Comparison of ENCODE assay signal across 9 cellular contexts in genomic region chr10:100911472-100911871, GRCh38. TPM values are rescaled to one million over a fixed set of nuclear protein-coding genes. Genes with fewer than 3 reads are reported as not detected.
DNase-seq lines count a peak whose midpoint lies in the region; ATAC-seq and TF ChIP-seq lines count a peak whose summit lies in the region.
"Had no signal": no experiment of that assay in that cellular context is flagged by ENCODE, and none has a peak within 500 bp of the region (broad histone marks: within the 10 kb centered on the region; RNA-seq: fewer than 3 reads in every experiment).

No MANE protein-coding gene starts in this region.

- no peak overlapping the region for H2AK5ac ChIP-seq in mesenchymal stem cell (ENCODE audit: low read length, severe bottlenecking)

- no peaks in the 10 kb centered on the region for H3K27me3 Mint-ChIP-seq in activated CD8-positive, alpha-beta T cell treated with anti-CD3 and anti-CD28 coated beads for 36 hours

- H3K4me1 ChIP-seq in heart left ventricle (peaks cover 0 to 41% (median 35%) of the 10 kb centered on the region in 12 donors), mesenchymal stem cell (ENCODE audit: control insufficient read depth, insufficient read depth, low read depth, low read length) (no peaks in the 10 kb centered on the region), testis (peaks cover 50% of the 10 kb centered on the region)

- CTCF ChIA-PET in activated CD8-positive, alpha-beta T cell treated with anti-CD3 and anti-CD28 coated beads for 36 hours (lab: Charles Lee) = interaction anchor here (1.0 to 4.1 kb wide), 4 partner anchors 22 to 138 kb away, joined by 3 to 20 read pairs (median 4); partner anchors contain the start of gene LZTS2
- CTCF ChIA-PET in HEK293T (lab: Yijun Ruan, JAX) = no interaction called here

- H3K36me3 Mint-ChIP-seq in activated CD8-positive, alpha-beta T cell treated with anti-CD3 and anti-CD28 coated beads for 36 hours (ENCODE audit: low read depth) = peaks cover 21% of the 10 kb centered on the region

- no peak overlapping the region for H4K8ac ChIP-seq in mesenchymal stem cell (ENCODE audit: low read length)

- no peak for TF ChIP-seq POLR2A in heart left ventricle (IDR thresholded peaks at IDR 0.05)
- TF ChIP-seq POLR2A in testis (IDR thresholded peaks at IDR 0.05) = no peak

- H3K4me2 ChIP-seq in mesenchymal stem cell (ENCODE audit: low read length, poor library complexity, severe bottlenecking) = no peak overlapping the region

- H2BK5ac ChIP-seq in mesenchymal stem cell (ENCODE audit: low read depth, low read length, poor library complexity, severe bottlenecking) = no peak overlapping the region

- WGBS in heart left ventricle, 4 donors = 87 to 92% (median 89%) methylated on average over 4 of the region's 4 CpGs
- WGBS in mesenchymal stem cell = no CpG with 5 or more reads among the region's 4 CpGs
- 43 to 46% methylated on average over 4 of the region's 4 CpGs for whole genome bisulfite sequencing in testis, 2 donors

- H4K91ac ChIP-seq in mesenchymal stem cell (ENCODE audit: low read length) = no peak overlapping the region

- H2BK120ac ChIP-seq in mesenchymal stem cell (ENCODE audit: low read depth, low read length) = no peak overlapping the region

- H3K4me3 ChIP-seq in heart left ventricle (no peak overlapping the region), mesenchymal stem cell (ENCODE audit: insufficient read depth in 1 of 2, low read depth in 1 of 2, low read length in 2 of 2) (no peak overlapping the region), testis (no peak overlapping the region)

- no peak overlapping the region for H2BK15ac ChIP-seq in mesenchymal stem cell (ENCODE audit: low read depth, poor library complexity, severe bottlenecking)

- no peak overlapping the region for H2AFZ ChIP-seq in mesenchymal stem cell (ENCODE audit: low read depth, low read length)

- H3K27ac ChIP-seq in heart left ventricle (peak overlapping the region in 10 of 12 donors; percentile 71 to 99 (median 96)), mesenchymal stem cell (ENCODE audit: low read length, poor library complexity, severe bottlenecking) (no peak overlapping the region), testis (peak overlapping the region; percentile 86 to 93)

- H3K4me1 Mint-ChIP-seq in activated CD8-positive, alpha-beta T cell treated with anti-CD3 and anti-CD28 coated beads for 36 hours (ENCODE audit: low read depth) = peaks cover 37% of the 10 kb centered on the region

- ATAC-seq in heart left ventricle (no peak), Right ventricle myocardium superior (ENCODE audit: poor library complexity) (no peak), HG03565 (IDR thresholded peaks at IDR 0.05; ENCODE audit: unreplicated experiment) (no peak)
- ATAC-seq in activated CD8-positive, alpha-beta T cell treated with anti-CD3 and anti-CD28 coated beads for 36 hours = no peak

- H3K27me3 ChIP-seq in heart left ventricle (no peaks in the 10 kb centered on the region), mesenchymal stem cell (ENCODE audit: control insufficient read depth in 1 of 2, insufficient read depth in 1 of 2, low read length in 2 of 2) (no peaks in the 10 kb centered on the region), testis (no peaks in the 10 kb centered on the region)
- H3K27me3 ChIP-seq: ascending aorta had no signal

- intact Hi-C loops in heart left ventricle (cut with DNase I) (no loop called here), Right ventricle myocardium superior (cut with DNase I) (no loop called here), testis (cut with DNase I; ENCODE audit: low total_unique reads) (no loop called here)
- intact Hi-C loops in activated CD8-positive, alpha-beta T cell treated with anti-CD3 and anti-CD28 coated beads for 36 hours (cut with micrococcal nuclease) = no loop called here

- no peaks in the 10 kb centered on the region for H3K9me3 ChIP-seq in heart left ventricle
- no peaks in the 10 kb centered on the region for H3K9me3 ChIP-seq in mesenchymal stem cell (ENCODE audit: control insufficient read depth, low read length)
- H3K9me3 ChIP-seq in testis = no peaks in the 10 kb centered on the region
- H3K9me3 ChIP-seq: ascending aorta had no signal

- H3K4me3 Mint-ChIP-seq in activated CD8-positive, alpha-beta T cell treated with anti-CD3 and anti-CD28 coated beads for 36 hours = peak overlapping the region; percentile 99

- H3K9me3 Mint-ChIP-seq in activated CD8-positive, alpha-beta T cell treated with anti-CD3 and anti-CD28 coated beads for 36 hours = no peaks in the 10 kb centered on the region

- H3K36me3 ChIP-seq in heart left ventricle = peaks cover 0 to 16% (median 7%) of the 10 kb centered on the region in 9 donors
- H3K36me3 ChIP-seq in mesenchymal stem cell (ENCODE audit: control insufficient read depth in 1 of 2, insufficient read depth in 2 of 2, low read depth in 1 of 2, low read length in 2 of 2) = peaks cover 0 to 12% of the 10 kb centered on the region in 2 experiments
- no peaks in the 10 kb centered on the region for H3K36me3 ChIP-seq in testis (ENCODE audit: low read depth, missing control alignments)

- H3K79me1 ChIP-seq in mesenchymal stem cell (replicated peaks; ENCODE audit: low read length, poor library complexity, severe bottlenecking) = no peaks in the 10 kb centered on the region

- DNase-seq in heart left ventricle (no peak), Right ventricle myocardium superior (no peak), mesenchymal stem cell (no peak), testis (no peak), HEK293T (ENCODE audit: extremely low spot score) (no peak)
- no peak for DNase-seq in activated CD8-positive, alpha-beta T cell treated with anti-CD3 and anti-CD28 coated beads for 36 hours
- DNase-seq in activated CD4-positive, CD25-positive, alpha-beta regulatory T cell treated with anti-CD3 and anti-CD28 coated beads, Interleukin-2, amount 50 U/mL, for 72 hours = no peak

- H3K18ac ChIP-seq in mesenchymal stem cell (ENCODE audit: low read depth in 1 of 2, low read length in 2 of 2) = no peak overlapping the region

- no peak overlapping the region for H3K14ac ChIP-seq in mesenchymal stem cell (ENCODE audit: low read length in 2 of 2)

- no peak overlapping the region for H3K27ac Mint-ChIP-seq in activated CD8-positive, alpha-beta T cell treated with anti-CD3 and anti-CD28 coated beads for 36 hours

- no peak for TF ChIP-seq CTCF in heart left ventricle (IDR thresholded peaks at IDR 0.05)
- no peak for TF ChIP-seq CTCF in activated CD8-positive, alpha-beta T cell treated with anti-CD3 and anti-CD28 coated beads for 36 hours (IDR thresholded peaks at IDR 0.05)
- TF ChIP-seq CTCF in testis (IDR thresholded peaks at IDR 0.05) = no peak

- H3K23ac ChIP-seq in mesenchymal stem cell (ENCODE audit: low read length in 2 of 2) = no peak overlapping the region

- no peak overlapping the region for H3K4ac ChIP-seq in mesenchymal stem cell (ENCODE audit: low read depth in 1 of 2, low read length in 2 of 2)

- peak overlapping the region; percentile 95 for H3K9ac ChIP-seq in mesenchymal stem cell (ENCODE audit: low read length)

- no peak overlapping the region for H2BK12ac ChIP-seq in mesenchymal stem cell (ENCODE audit: low read length in 2 of 2)

- POLR2A ChIA-PET in activated CD8-positive, alpha-beta T cell treated with anti-CD3 and anti-CD28 coated beads for 36 hours (lab: Charles Lee) = interaction anchor here (1.1 to 1.4 kb wide), 3 partner anchors 87 to 538 kb away, joined by 3 read pairs; partner anchors contain the start of genes PDZD7 and SFXN3
- POLR2A ChIA-PET in HEK293T (lab: Yijun Ruan, JAX) = no interaction called here

TF ChIP-seq in HEK293T, 16 proteins besides CTCF, POLR2A, EP300 and RAD21:
- TF ChIP-seq ELF4 (IDR thresholded peaks at IDR 0.05) (no peak), SP1 (IDR thresholded peaks at IDR 0.05) (no peak), ZNF384 (IDR thresholded peaks at IDR 0.05) (no peak), FOXM1 (IDR thresholded peaks at IDR 0.05; ENCODE audit: borderline replicate concordance) (no peak), LEF1 (IDR thresholded peaks at IDR 0.05; ENCODE audit: borderline replicate concordance) (no peak), HDGF (IDR thresholded peaks at IDR 0.05; ENCODE audit: borderline replicate concordance) (no peak), FOXK2 (IDR thresholded peaks at IDR 0.05) (no peak), FOXA1 (IDR thresholded peaks at IDR 0.05) (no peak)
TF ChIP-seq in HEK293T: peak in this region for 0.

RNA-seq across cellular contexts. Expression of gene SLF2, which starts 1.3 kb away (rescaled TPM):
- 10 to 100 TPM in 8 of 9 donors, 1 to 10 TPM in 1; 9.2 to 26.9 (median 17.9) TPM for total RNA-seq in heart left ventricle
- polyA plus RNA-seq in heart left ventricle = 10 to 100 TPM in 1 of 2 donors, 1 to 10 TPM in 1; 7.5 to 11.0 TPM
- total RNA-seq in Right ventricle myocardium superior = 15.0 TPM
- 10 to 100 TPM; 29.0 to 31.9 TPM for total RNA-seq in activated CD8-positive, alpha-beta T cell treated with anti-CD3 and anti-CD28 coated beads for 36 hours
- polyA plus RNA-seq in mesenchymal stem cell (2013, experiment 1 of 2) = 18.2 TPM
- 18.0 TPM for polyA plus RNA-seq in mesenchymal stem cell (2013, experiment 2 of 2)
- total RNA-seq in testis = 100 to 1,000 TPM; 150 to 171 TPM
- 42.6 TPM for polyA plus RNA-seq in testis (ENCODE audit: insufficient read depth, low read depth, low replicate concordance)

RNA-seq across cellular contexts. Expression of gene SEMA4G, which starts 57.8 kb away (rescaled TPM):
- total RNA-seq in heart left ventricle (1 to 10 TPM in 5 of 9 donors, under 1 TPM in 4; 0.53 to 1.8 (median 1.1) TPM), Right ventricle myocardium superior (0.86 TPM), testis (1 to 10 TPM; 4.8 to 7.2 TPM)
- polyA plus RNA-seq in heart left ventricle (under 1 TPM; 0.22 to 0.88 TPM), testis (ENCODE audit: insufficient read depth, low read depth, low replicate concordance) (6.2 TPM)
- total RNA-seq in activated CD8-positive, alpha-beta T cell treated with anti-CD3 and anti-CD28 coated beads for 36 hours = 1 to 10 TPM; 1.2 to 1.6 TPM
- 11.1 TPM for polyA plus RNA-seq in mesenchymal stem cell (2013, experiment 1 of 2)
- polyA plus RNA-seq in mesenchymal stem cell (2013, experiment 2 of 2) = 10.9 TPM
